ENCODE assay signal across 1 cellular context in the genomic region with DNA sequence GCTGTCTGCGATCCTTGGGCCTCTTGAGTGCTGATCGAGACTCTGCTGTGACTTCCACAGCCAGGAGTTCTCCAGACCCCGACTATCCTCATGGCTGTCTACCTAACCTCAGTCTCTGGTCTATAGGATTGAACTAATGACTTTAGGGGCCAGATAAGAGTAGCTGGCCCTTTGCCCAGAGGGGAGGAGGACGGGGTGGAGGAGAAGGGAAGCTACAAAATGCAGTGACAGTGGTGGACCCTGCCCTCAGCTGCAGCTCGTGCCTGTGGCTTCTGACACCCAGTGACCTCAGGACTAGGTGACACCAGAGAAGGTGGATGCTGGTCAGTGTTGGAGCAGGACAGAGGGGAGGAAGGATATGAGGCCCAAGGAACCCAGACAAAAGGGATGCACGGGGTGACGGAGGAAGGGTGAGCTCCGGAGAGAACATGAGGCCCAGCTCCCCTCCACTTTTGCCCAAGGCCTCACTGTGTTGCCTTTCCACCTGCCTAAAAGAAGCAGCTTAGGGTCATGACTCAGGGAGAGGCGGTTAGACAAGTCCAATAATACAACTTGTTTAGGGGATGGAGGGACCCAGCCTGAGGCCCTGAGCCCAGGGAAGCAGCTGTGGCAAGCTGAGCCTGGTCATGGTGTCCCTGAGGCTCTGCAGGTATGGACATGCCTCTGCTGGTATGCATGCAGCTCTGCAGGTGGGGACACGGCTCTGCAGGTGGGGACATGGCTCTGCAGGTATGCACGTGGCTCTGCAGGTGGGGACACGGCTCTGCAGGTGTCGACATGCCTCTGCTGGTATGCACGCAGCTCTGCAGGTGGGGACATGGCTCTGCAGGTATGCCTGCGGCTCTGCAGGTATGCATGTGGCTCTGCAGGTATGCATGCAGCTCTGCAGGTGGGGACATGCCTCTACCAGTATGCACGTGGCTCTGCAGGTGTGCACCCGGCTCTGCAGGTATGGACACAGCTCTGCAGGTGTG.
A peak's percentile ranks its signal among the peaks of the same experiment; 100 is the strongest.
TF ChIP-seq lines count a peak whose summit lies in the region.

No MANE protein-coding gene starts in this region.

TF ChIP-seq in HepG2, 621 proteins besides CTCF, POLR2A, EP300 and RAD21 (continued from another document and continues in another):
- TF ChIP-seq PLSCR1 (CRISPR knock-in tag; IDR thresholded peaks at IDR 0.05; ENCODE audit: borderline replicate concordance) (no peak), MTF2 (CRISPR knock-in tag; IDR thresholded peaks at IDR 0.05; ENCODE audit: borderline replicate concordance) (no peak), ZNF512 (CRISPR knock-in tag; IDR thresholded peaks at IDR 0.05) (no peak), PRMT3 (CRISPR knock-in tag; IDR thresholded peaks at IDR 0.05; ENCODE audit: borderline replicate concordance, low read depth) (no peak), ZGPAT (CRISPR knock-in tag; IDR thresholded peaks at IDR 0.05) (peak; percentile 52; the same call in 1 of the 2 replicates), ZNF468 (CRISPR knock-in tag; IDR thresholded peaks at IDR 0.05) (no peak), SOX6 (IDR thresholded peaks at IDR 0.05) (no peak), SOX6 (CRISPR knock-in tag; IDR thresholded peaks at IDR 0.05) (peak; percentile 86), ZNF101 (CRISPR knock-in tag; IDR thresholded peaks at IDR 0.05; ENCODE audit: borderline replicate concordance, low read depth) (no peak), TBX3 (IDR thresholded peaks at IDR 0.05; ENCODE audit: borderline replicate concordance) (no peak), SMAD3 (CRISPR knock-in tag; IDR thresholded peaks at IDR 0.05) (no peak), CSRNP1 (CRISPR knock-in tag; IDR thresholded peaks at IDR 0.05) (no peak), ZNF253 (CRISPR knock-in tag; IDR thresholded peaks at IDR 0.05; ENCODE audit: borderline replicate concordance) (no peak), HIC2 (CRISPR knock-in tag; IDR thresholded peaks at IDR 0.05; ENCODE audit: low read depth) (no peak), IKZF1 (IDR thresholded peaks at IDR 0.05) (no peak), SP1 (IDR thresholded peaks at IDR 0.05) (no peak), SP1 (CRISPR knock-in tag; IDR thresholded peaks at IDR 0.05) (no peak), USF2 (IDR thresholded peaks at IDR 0.05; ENCODE audit: low read depth, low read length) (no peak), USF2 (CRISPR knock-in tag; IDR thresholded peaks at IDR 0.05; ENCODE audit: borderline replicate concordance) (no peak)
- TF ChIP-seq, protein P1, sequence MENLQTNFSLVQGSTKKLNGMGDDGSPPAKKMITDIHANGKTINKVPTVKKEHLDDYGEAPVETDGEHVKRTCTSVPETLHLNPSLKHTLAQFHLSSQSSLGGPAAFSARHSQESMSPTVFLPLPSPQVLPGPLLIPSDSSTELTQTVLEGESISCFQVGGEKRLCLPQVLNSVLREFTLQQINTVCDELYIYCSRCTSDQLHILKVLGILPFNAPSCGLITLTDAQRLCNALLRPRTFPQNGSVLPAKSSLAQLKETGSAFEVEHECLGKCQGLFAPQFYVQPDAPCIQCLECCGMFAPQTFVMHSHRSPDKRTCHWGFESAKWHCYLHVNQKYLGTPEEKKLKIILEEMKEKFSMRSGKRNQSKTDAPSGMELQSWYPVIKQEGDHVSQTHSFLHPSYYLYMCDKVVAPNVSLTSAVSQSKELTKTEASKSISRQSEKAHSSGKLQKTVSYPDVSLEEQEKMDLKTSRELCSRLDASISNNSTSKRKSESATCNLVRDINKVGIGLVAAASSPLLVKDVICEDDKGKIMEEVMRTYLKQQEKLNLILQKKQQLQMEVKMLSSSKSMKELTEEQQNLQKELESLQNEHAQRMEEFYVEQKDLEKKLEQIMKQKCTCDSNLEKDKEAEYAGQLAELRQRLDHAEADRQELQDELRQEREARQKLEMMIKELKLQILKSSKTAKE (CRISPR knock-in tag; IDR thresholded peaks at IDR 0.05; ENCODE audit: borderline replicate concordance) = peak; percentile 66
- TF ChIP-seq, protein P2, sequence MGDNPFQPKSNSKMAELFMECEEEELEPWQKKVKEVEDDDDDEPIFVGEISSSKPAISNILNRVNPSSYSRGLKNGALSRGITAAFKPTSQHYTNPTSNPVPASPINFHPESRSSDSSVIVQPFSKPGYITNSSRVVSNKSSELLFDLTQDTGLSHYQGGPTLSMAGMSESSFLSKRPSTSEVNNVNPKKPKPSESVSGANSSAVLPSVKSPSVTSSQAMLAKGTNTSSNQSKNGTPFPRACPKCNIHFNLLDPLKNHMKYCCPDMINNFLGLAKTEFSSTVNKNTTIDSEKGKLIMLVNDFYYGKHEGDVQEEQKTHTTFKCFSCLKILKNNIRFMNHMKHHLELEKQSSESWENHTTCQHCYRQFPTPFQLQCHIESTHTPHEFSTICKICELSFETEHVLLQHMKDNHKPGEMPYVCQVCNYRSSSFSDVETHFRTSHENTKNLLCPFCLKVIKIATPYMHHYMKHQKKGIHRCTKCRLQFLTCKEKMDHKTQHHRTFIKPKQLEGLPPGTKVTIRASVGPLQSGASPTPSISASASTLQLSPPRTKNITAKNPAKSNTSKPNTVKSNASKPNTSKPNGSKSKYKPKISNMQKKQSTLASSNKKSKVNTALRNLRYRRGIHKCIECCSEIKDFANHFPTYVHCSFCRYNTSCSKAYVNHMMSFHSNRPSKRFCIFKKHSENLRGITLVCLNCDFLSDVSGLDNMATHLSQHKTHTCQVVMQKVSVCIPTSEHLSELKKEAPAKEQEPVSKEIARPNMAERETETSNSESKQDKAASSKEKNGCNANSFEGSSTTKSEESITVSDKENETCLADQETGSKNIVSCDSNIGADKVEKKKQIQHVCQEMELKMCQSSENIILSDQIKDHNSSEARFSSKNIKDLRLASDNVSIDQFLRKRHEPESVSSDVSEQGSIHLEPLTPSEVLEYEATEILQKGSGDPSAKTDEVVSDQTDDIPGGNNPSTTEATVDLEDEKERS (CRISPR knock-in tag; IDR thresholded peaks at IDR 0.05) = no peak
- TF ChIP-seq, protein P3, sequence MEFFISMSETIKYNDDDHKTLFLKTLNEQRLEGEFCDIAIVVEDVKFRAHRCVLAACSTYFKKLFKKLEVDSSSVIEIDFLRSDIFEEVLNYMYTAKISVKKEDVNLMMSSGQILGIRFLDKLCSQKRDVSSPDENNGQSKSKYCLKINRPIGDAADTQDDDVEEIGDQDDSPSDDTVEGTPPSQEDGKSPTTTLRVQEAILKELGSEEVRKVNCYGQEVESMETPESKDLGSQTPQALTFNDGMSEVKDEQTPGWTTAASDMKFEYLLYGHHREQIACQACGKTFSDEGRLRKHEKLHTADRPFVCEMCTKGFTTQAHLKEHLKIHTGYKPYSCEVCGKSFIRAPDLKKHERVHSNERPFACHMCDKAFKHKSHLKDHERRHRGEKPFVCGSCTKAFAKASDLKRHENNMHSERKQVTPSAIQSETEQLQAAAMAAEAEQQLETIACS (CRISPR knock-in tag; IDR thresholded peaks at IDR 0.05) = no peak
- TF ChIP-seq, protein P4, sequence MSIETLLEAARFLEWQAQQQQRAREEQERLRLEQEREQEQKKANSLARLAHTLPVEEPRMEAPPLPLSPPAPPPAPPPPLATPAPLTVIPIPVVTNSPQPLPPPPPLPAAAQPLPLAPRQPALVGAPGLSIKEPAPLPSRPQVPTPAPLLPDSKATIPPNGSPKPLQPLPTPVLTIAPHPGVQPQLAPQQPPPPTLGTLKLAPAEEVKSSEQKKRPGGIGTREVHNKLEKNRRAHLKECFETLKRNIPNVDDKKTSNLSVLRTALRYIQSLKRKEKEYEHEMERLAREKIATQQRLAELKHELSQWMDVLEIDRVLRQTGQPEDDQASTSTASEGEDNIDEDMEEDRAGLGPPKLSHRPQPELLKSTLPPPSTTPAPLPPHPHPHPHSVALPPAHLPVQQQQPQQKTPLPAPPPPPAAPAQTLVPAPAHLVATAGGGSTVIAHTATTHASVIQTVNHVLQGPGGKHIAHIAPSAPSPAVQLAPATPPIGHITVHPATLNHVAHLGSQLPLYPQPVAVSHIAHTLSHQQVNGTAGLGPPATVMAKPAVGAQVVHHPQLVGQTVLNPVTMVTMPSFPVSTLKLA (IDR thresholded peaks at IDR 0.05) = no peak
- TF ChIP-seq, protein P5, sequence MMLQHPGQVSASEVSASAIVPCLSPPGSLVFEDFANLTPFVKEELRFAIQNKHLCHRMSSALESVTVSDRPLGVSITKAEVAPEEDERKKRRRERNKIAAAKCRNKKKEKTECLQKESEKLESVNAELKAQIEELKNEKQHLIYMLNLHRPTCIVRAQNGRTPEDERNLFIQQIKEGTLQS (CRISPR knock-in tag; IDR thresholded peaks at IDR 0.05) = no peak; the same call in 1 of the 2 replicates
- TF ChIP-seq, protein P6, sequence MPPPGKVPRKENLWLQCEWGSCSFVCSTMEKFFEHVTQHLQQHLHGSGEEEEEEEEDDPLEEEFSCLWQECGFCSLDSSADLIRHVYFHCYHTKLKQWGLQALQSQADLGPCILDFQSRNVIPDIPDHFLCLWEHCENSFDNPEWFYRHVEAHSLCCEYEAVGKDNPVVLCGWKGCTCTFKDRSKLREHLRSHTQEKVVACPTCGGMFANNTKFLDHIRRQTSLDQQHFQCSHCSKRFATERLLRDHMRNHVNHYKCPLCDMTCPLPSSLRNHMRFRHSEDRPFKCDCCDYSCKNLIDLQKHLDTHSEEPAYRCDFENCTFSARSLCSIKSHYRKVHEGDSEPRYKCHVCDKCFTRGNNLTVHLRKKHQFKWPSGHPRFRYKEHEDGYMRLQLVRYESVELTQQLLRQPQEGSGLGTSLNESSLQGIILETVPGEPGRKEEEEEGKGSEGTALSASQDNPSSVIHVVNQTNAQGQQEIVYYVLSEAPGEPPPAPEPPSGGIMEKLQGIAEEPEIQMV (CRISPR knock-in tag; IDR thresholded peaks at IDR 0.05; ENCODE audit: low read depth) = peak; percentile 77; the same call in 1 of the 2 replicates
